ENCODE assay signal across 13 cellular contexts in the genomic region with DNA sequence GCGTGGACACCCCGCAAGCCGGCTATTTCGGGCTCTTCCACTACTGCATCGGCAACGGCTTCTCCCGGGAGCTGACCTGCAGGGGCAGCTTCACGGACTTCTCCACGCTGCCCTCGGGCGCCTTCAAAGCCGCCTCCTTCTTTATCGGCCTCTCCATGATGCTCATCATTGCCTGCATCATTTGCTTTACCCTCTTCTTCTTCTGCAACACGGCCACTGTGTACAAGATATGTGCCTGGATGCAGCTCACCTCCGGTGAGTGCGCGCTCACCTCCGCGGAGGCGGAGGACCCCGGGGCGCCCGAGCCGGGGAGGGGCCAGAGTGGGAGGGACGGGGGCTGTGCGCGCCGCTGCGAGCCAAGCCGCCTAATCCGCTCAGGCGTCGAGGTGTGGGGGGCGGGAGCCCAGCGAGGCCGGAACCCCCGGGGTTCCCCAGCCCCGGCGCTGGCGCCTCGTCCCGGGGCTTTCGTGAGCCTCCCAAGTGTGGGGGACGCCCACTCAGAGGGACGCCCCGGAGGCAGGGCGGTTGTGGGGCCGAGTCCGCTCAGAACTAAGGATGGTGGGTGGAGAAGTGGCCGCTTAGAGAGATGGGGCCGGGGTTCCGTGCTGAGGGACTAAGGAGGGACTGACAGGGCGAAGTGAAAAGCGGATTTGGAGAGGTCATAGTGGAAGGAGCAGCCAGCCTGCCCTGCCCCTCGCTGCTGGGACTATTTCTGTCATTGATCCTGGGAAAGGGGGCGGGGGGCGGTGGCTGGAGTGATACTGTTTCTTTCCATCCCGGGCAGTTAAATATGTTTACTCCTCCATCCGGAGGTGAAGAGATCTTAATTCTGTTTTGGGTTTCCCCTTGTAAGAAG. TPM values are rescaled to one million over a fixed set of nuclear protein-coding genes. Genes with fewer than 3 reads are reported as not detected.
A peak's percentile ranks its signal among the peaks of the same experiment; 100 is the strongest.
DNase-seq lines count a peak whose midpoint lies in the region; ATAC-seq and TF ChIP-seq lines count a peak whose summit lies in the region.
"Had no signal": no experiment of that assay in that cellular context is flagged by ENCODE, and none has a peak within 500 bp of the region (broad histone marks: within the 10 kb centered on the region; RNA-seq: fewer than 3 reads in every experiment).

No MANE protein-coding gene starts in this region.

- peaks cover 16% of the 10 kb centered on the region for H3K4me1 Mint-ChIP-seq in activated T-cell treated with anti-CD3 and anti-CD28 coated beads, Interleukin-2, amount 50 U/mL, for 24 hours (ENCODE audit: low read depth)

- POLR2A ChIA-PET in RWPE1 (lab: Yijun Ruan, JAX; ENCODE audit: low non-redundant PET): no interaction called here

- H3K36me3 Mint-ChIP-seq in activated T-cell treated with anti-CD3 and anti-CD28 coated beads, Interleukin-2, amount 50 U/mL, for 24 hours (ENCODE audit: low read depth): no peaks in the 10 kb centered on the region
- H3K36me3 Mint-ChIP-seq: activated naive CD4-positive, alpha-beta T cell treated with anti-CD3 and anti-CD28 coated beads, Interleukin-2, amount 50 U/mL, for 24 hours; CD4-positive, CD25-positive, alpha-beta regulatory T cell had no signal

- CTCF ChIA-PET in RWPE1 (lab: Yijun Ruan, JAX): interaction anchor here (1.0 kb wide), 1 partner anchor 23 kb away, joined by 3 read pairs; no protein-coding TSS in a partner anchor

- no peaks in the 10 kb centered on the region for H3K9me3 ChIP-seq in thoracic aorta

- H3K4me3 ChIP-seq in WI38 (ENCODE audit: low read depth, low read length) (peak overlapping the region; percentile 38), thoracic aorta (peak overlapping the region; percentile 57)

- peaks cover 72% of the 10 kb centered on the region for H3K27me3 Mint-ChIP-seq in activated T-cell treated with anti-CD3 and anti-CD28 coated beads, Interleukin-2, amount 50 U/mL, for 24 hours

- no peak for DNase-seq in activated T-cell treated with anti-CD3 and anti-CD28 coated beads, Interleukin-2, amount 50 U/mL, for 24 hours
- no peak for DNase-seq in activated T-cell treated with anti-CD3 and anti-CD28 coated beads, Interleukin-2, amount 50 U/mL, for 1 hour
- DNase-seq in iPS-NIHi11 (ENCODE audit: low spot score) (peak; percentile 23), thoracic aorta (ENCODE audit: low spot score) (no peak), NCI-H446 treated with DMSO at 0.1 percent for 48 hours (lab: John Stamatoyannopoulos, UW) (no peak), RWPE1 (ENCODE audit: low spot score) (no peak)
- DNase-seq: CD4-positive, CD25-positive, alpha-beta regulatory T cell had no signal

- ATAC-seq in thoracic aorta (ENCODE audit: insufficient number of reproducible peaks, low FRiP score, low read depth) (no peak), HG02798 (IDR thresholded peaks at IDR 0.05; ENCODE audit: poor library complexity, unreplicated experiment) (no peak)
- ATAC-seq: HepG2 had no signal

- no peak overlapping the region for H3K27ac Mint-ChIP-seq in activated T-cell treated with anti-CD3 and anti-CD28 coated beads, Interleukin-2, amount 50 U/mL, for 24 hours
- H3K27ac Mint-ChIP-seq: activated naive CD4-positive, alpha-beta T cell treated with anti-CD3 and anti-CD28 coated beads, Interleukin-2, amount 50 U/mL, for 24 hours; CD4-positive, CD25-positive, alpha-beta regulatory T cell had no signal

- no peaks in the 10 kb centered on the region for H3K27me3 ChIP-seq in thoracic aorta (replicated peaks; ENCODE audit: insufficient read depth)

- H3K4me1 ChIP-seq in thoracic aorta (ENCODE audit: control insufficient read depth in 1 of 2, low read depth in 2 of 2): peaks cover 0 to 17% of the 10 kb centered on the region in 2 donors

- TF ChIP-seq CTCF in WI38 (IDR thresholded peaks at IDR 0.05; ENCODE audit: low read depth, low read length): no peak
- no peak for TF ChIP-seq CTCF in thoracic aorta (IDR thresholded peaks at IDR 0.05)
- TF ChIP-seq CTCF in RWPE1 (conservative IDR thresholded peaks at IDR 0.05; ENCODE audit: low read depth): no peak

- H3K27ac ChIP-seq in thoracic aorta (no peak overlapping the region), RWPE1 (no peak overlapping the region)

- H3K4me3 Mint-ChIP-seq in activated T-cell treated with anti-CD3 and anti-CD28 coated beads, Interleukin-2, amount 50 U/mL, for 24 hours: peak overlapping the region; percentile 20
- H3K4me3 Mint-ChIP-seq: activated naive CD4-positive, alpha-beta T cell treated with anti-CD3 and anti-CD28 coated beads, Interleukin-2, amount 50 U/mL, for 24 hours; CD4-positive, CD25-positive, alpha-beta regulatory T cell had no signal

- H3K9me3 Mint-ChIP-seq in activated T-cell treated with anti-CD3 and anti-CD28 coated beads, Interleukin-2, amount 50 U/mL, for 24 hours: no peaks in the 10 kb centered on the region
- H3K9me3 Mint-ChIP-seq: activated naive CD4-positive, alpha-beta T cell treated with anti-CD3 and anti-CD28 coated beads, Interleukin-2, amount 50 U/mL, for 24 hours had no signal

- no peaks in the 10 kb centered on the region for H3K36me3 ChIP-seq in thoracic aorta

RNA-seq across cellular contexts. Expression of a gene that starts 0.8 kb away (rescaled TPM):
- total RNA-seq in thoracic aorta: not detected
- total RNA-seq: CD4-positive, CD25-positive, alpha-beta regulatory T cell; HepG2; pulmonary artery endothelial cell; subcutaneous adipose tissue had no signal
